8 cellular contexts compared by ENCODE assay signal in genomic region chr7:108569381-108570145, GRCh38.
A peak's percentile ranks its signal among the peaks of the same experiment; 100 is the strongest.
DNase-seq lines count a peak whose midpoint lies in the region; ATAC-seq lines count a peak whose summit lies in the region.

TSS of gene DNAJB9 (plus strand) at chr7:108569874. CDS start at chr7:108571727, 1,853 bp downstream.
A gene with protein sequence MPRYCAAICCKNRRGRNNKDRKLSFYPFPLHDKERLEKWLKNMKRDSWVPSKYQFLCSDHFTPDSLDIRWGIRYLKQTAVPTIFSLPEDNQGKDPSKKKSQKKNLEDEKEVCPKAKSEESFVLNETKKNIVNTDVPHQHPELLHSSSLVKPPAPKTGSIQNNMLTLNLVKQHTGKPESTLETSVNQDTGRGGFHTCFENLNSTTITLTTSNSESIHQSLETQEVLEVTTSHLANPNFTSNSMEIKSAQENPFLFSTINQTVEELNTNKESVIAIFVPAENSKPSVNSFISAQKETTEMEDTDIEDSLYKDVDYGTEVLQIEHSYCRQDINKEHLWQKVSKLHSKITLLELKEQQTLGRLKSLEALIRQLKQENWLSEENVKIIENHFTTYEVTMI (minus strand): TSS chr7:108569706. CDS start chr7:108569569, 137 bp downstream.

- peaks cover 0 to 27% (median 6%) of the 10 kb centered on the region in 11 experiments; a peak in 12 of 22 replicates for H4K20me1 ChIP-seq in BLaER1 treated with 17β-estradiol and CSF1 and Interleukin-3, amounts not matched to agents 10 nM and 100 nM

- DNase-seq in NCI-H748 (lab: John Stamatoyannopoulos, UW; ENCODE audit: unreplicated experiment) (peak; percentile 100), dedifferentiated amniotic fluid mesenchymal stem cell (ENCODE audit: extremely low spot score) (peak; percentile 99), left kidney (ENCODE audit: low read depth, low spot score) (peak; percentile 100)
- peak; percentile 99 for DNase-seq in activated CD4-positive, alpha-beta T cell treated with anti-CD3 and anti-CD28 coated beads, Interleukin-2, amount 50 U/mL, for 1 hour
- peak; percentile 97 to 99 for DNase-seq in stimulated activated CD4-positive, alpha-beta T cell treated with anti-CD3 and anti-CD28 coated beads, Interleukin-2, amount 100 ng/mL, for 24 hours

- H3K9ac ChIP-seq in BLaER1 treated with 17β-estradiol and CSF1 and Interleukin-3, amounts not matched to agents 10 nM and 100 nM, result peak within 1 kb of the TSS; percentile 89 to 99 (median 95)

- H3K4me3 ChIP-seq in BLaER1 treated with 17β-estradiol and CSF1 and Interleukin-3, amounts not matched to agents 10 nM and 100 nM, result peak within 1 kb of the TSS; percentile 67 to 99 (median 89)

- peaks cover 29 to 44% (median 39%) of the 10 kb centered on the region in 11 experiments for H3K36me3 ChIP-seq in BLaER1 treated with 17β-estradiol and CSF1 and Interleukin-3, amounts not matched to agents 10 nM and 100 nM

- ATAC-seq in GM19351 (IDR thresholded peaks at IDR 0.05; ENCODE audit: unreplicated experiment), result peak; percentile 91
- ATAC-seq in HG03521 (IDR thresholded peaks at IDR 0.05; ENCODE audit: unreplicated experiment), result peak; percentile 95

- H3K27me3 ChIP-seq in BLaER1 treated with 17β-estradiol and CSF1 and Interleukin-3, amounts not matched to agents 10 nM and 100 nM, result no peaks in the 10 kb centered on the region

- peak within 1 kb of the TSS; percentile 77 to 94 (median 87) for H3K4me2 ChIP-seq in BLaER1 treated with 17β-estradiol and CSF1 and Interleukin-3, amounts not matched to agents 10 nM and 100 nM

- peak within 1 kb of the TSS; percentile 95 to 100 (median 97) for H3K27ac ChIP-seq in BLaER1 treated with 17β-estradiol and CSF1 and Interleukin-3, amounts not matched to agents 10 nM and 100 nM

- peaks cover 16 to 50% (median 33%) of the 10 kb centered on the region in 10 experiments for H3K4me1 ChIP-seq in BLaER1 treated with 17β-estradiol and CSF1 and Interleukin-3, amounts not matched to agents 10 nM and 100 nM

- H3K9me3 ChIP-seq in BLaER1 treated with 17β-estradiol and CSF1 and Interleukin-3, amounts not matched to agents 10 nM and 100 nM (replicated peaks in 1 of 11), result peaks cover 0 to 3% (median 0%) of the 10 kb centered on the region in 11 experiments; a peak in 1 of 22 replicates

Comparison
In these comparisons a context has a peak if more than half of its experiments do, and no peak if none do; other contexts are left out.
1. Peak in every context shown above with its lines: DNase-seq, ATAC-seq, H3K4me3 ChIP-seq and H3K27ac ChIP-seq.